18 cellular contexts compared by ENCODE assay signal in genomic region chr13:65497265-65497664, GRCh38.
DNase-seq lines count a peak whose midpoint lies in the region; ATAC-seq and TF ChIP-seq lines count a peak whose summit lies in the region.
"Had no signal": no experiment of that assay in that cellular context is flagged by ENCODE, and none has a peak within 500 bp of the region (broad histone marks: within the 10 kb centered on the region; RNA-seq: fewer than 3 reads in every experiment).

No MANE protein-coding gene starts in this region.

- H3K36me3 ChIP-seq in PC-3 (ENCODE audit: low read depth, low read length): no peaks in the 10 kb centered on the region
- H3K36me3 ChIP-seq in ascending aorta: no peaks in the 10 kb centered on the region
- H3K36me3 ChIP-seq: thyroid gland had no signal

- POLR2A ChIA-PET in PC-3 (lab: Charles Lee; ENCODE audit: unreplicated experiment): no interaction called here

- H3K4me2 ChIP-seq in PC-3 (ENCODE audit: low read length): peak overlapping the region; percentile 66

- peak; percentile 93 for ATAC-seq in PC-3
- ATAC-seq: activated CD8-positive, alpha-beta T cell treated with anti-CD3 and anti-CD28 coated beads, Interleukin-2, amount 10 ng/mL, durations not matched to agents 7 days and 5 days; mucosa of descending colon had no signal

- CTCF ChIA-PET in PC-3 (lab: Charles Lee): no interaction called here

- BruUV-seq in PC-3 (replicated peaks; lab: Mats Ljungman, UMichigan): no TSS peak

- no peaks in the 10 kb centered on the region for H3K79me2 ChIP-seq in PC-3 (ENCODE audit: low read length)

- H3K27me3 ChIP-seq in PC-3 (ENCODE audit: low read length) (no peaks in the 10 kb centered on the region), ascending aorta (no peaks in the 10 kb centered on the region)
- H3K27me3 ChIP-seq: thyroid gland had no signal

- H3K4me1 ChIP-seq in PC-3 (ENCODE audit: insufficient read depth, low read length) (peaks cover 13% of the 10 kb centered on the region), ascending aorta (no peaks in the 10 kb centered on the region)
- H3K4me1 ChIP-seq: thyroid gland had no signal

- 0 out of 2 replicates have a peak overlapping the region, but pooled peaks have one; percentile 32 for H2AFZ ChIP-seq in PC-3 (ENCODE audit: low read length)

- H3F3A ChIP-seq in PC-3 (ENCODE audit: low read length, unreplicated experiment): no peaks in the 10 kb centered on the region

- no peaks in the 10 kb centered on the region for H4K20me1 ChIP-seq in PC-3 (ENCODE audit: low read length)

- TF ChIP-seq CTCF in PC-3 (conservative IDR thresholded peaks at IDR 0.05; ENCODE audit: low read depth, low read length): no peak
- no peak for TF ChIP-seq CTCF in choroid plexus epithelial cell (conservative IDR thresholded peaks at IDR 0.05; ENCODE audit: low read depth, low read length)
- TF ChIP-seq CTCF in ascending aorta (IDR thresholded peaks at IDR 0.05): no peak

- no peaks in the 10 kb centered on the region for H3K9me2 ChIP-seq in PC-3 (replicated peaks; ENCODE audit: low read length)

- no peak overlapping the region for H3K9ac ChIP-seq in PC-3 (ENCODE audit: low read length)

- H3K9me3 ChIP-seq in PC-3 (ENCODE audit: low read length): no peaks in the 10 kb centered on the region
- no peaks in the 10 kb centered on the region for H3K9me3 ChIP-seq in ascending aorta
- H3K9me3 ChIP-seq: thyroid gland had no signal

- intact Hi-C loops in PC-3 (cut with micrococcal nuclease) (loop anchor here (2.0 kb wide), 1 partner anchor 44 kb away; no protein-coding TSS in a partner anchor), ascending aorta (cut with DNase I) (no loop called here)

- H3K27ac ChIP-seq in PC-3 (ENCODE audit: low read length): peak overlapping the region; percentile 77
- H3K27ac ChIP-seq in ascending aorta: no peak overlapping the region
- H3K27ac ChIP-seq: thyroid gland, VCaP had no signal

- DNase-seq in GM04503 (ENCODE audit: low read depth): peak; percentile 4
- DNase-seq in PC-3: peak; percentile 86
- peak; percentile 30 for DNase-seq in choroid plexus epithelial cell (ENCODE audit: low read depth)
- peak; percentile 28 for DNase-seq in non-pigmented ciliary epithelial cell (ENCODE audit: low read depth)
- DNase-seq in KG1 (lab: John Stamatoyannopoulos, UW): no peak
- no peak for DNase-seq in ascending aorta (ENCODE audit: low spot score in 2 of 2)
- no peak for DNase-seq in NCI-H526 (lab: John Stamatoyannopoulos, UW)
- DNase-seq in activated gamma-delta T cell treated with Interleukin-2 at 50 U/mL for 16 hours: no peak
- DNase-seq: activated CD8-positive, alpha-beta T cell treated with anti-CD3 and anti-CD28 coated beads, Interleukin-2, amount 10 ng/mL, durations not matched to agents 7 days and 5 days; CD8-positive, alpha-beta memory T cell; H9; Karpas-422; mucosa of descending colon; NCI-H1436; NCI-H446; occipital lobe; thyroid gland had no signal

- H3K4me3 ChIP-seq in PC-3 (ENCODE audit: low read length) (no peak overlapping the region), choroid plexus epithelial cell (ENCODE audit: low read depth, low read length) (no peak overlapping the region), ascending aorta (no peak overlapping the region)
- H3K4me3 ChIP-seq: mucosa of descending colon, thyroid gland had no signal

Comparison
In these comparisons a context has a peak if more than half of its experiments do, and no peak if none do; other contexts are left out.
1. DNase-seq: peak in GM04503 (single experiment), PC-3 (single experiment), choroid plexus epithelial cell (single experiment) and non-pigmented ciliary epithelial cell (single experiment); none in KG1 (single experiment), ascending aorta (0 of 2), NCI-H526 (0 of 2) and activated gamma-delta T cell treated with Interleukin-2 at 50 U/mL for 16 hours (single experiment).